Comparison of ENCODE assay signal across 23 cellular contexts in genomic region chr2:200172521-200172920, GRCh38.
"Had no signal": no experiment of that assay in that cellular context is flagged by ENCODE, and none has a peak within 500 bp of the region (broad histone marks: within the 10 kb centered on the region; RNA-seq: fewer than 3 reads in every experiment).

No MANE protein-coding gene starts in this region.

- H3K36me3 Mint-ChIP-seq: immature natural killer cell; natural killer cell; stimulated activated effector memory CD8-positive, alpha-beta T cell treated with anti-CD3 and anti-CD28 coated beads, Interleukin-12 subunit alpha, Interleukin-12 subunit beta, amount 100 ng/mL, for 72 hours; type B pancreatic cell had no signal

- DNase-seq: effector CD8-positive, alpha-beta T cell; endodermal cell; gastrocnemius medialis; head of caudate nucleus; hippocampal formation; immature natural killer cell; left ventricle myocardium superior; lower lobe of right lung; natural killer cell; occipital lobe; stimulated activated CD4-positive, alpha-beta T cell treated with anti-CD3 and anti-CD28 coated beads, Interleukin-2, amount 100 ng/mL, for 24 hours; stimulated activated CD4-positive, alpha-beta T cell treated with anti-CD3 and anti-CD28 coated beads, Interleukin-4, amount 100 ng/mL, for 24 hours; stimulated activated naive CD4-positive, alpha-beta T cell treated with Interleukin-2 at 50 U/mL for 16 hours; stomach; tibial artery had no signal

- H3K4me3 Mint-ChIP-seq: dendritic cell treated with granulocyte-macrophage colony-stimulating factor and Interleukin-4, amounts not matched to agents 40 ng/mL and 50 ng/mL, for 4 days; endodermal cell; immature natural killer cell; natural killer cell; stimulated activated effector memory CD8-positive, alpha-beta T cell treated with anti-CD3 and anti-CD28 coated beads, Interleukin-12 subunit alpha, Interleukin-12 subunit beta, amount 100 ng/mL, for 72 hours; type B pancreatic cell had no signal

- H3K27ac ChIP-seq: epithelial cell of prostate, gastrocnemius medialis, lower lobe of right lung, parathyroid adenoma, right atrium auricular region, stomach, tibial artery had no signal

- H3K9me3 ChIP-seq: gastrocnemius medialis, lower lobe of right lung, right atrium auricular region, stomach, tibial artery had no signal

- ATAC-seq: esophagus mucosa, left ventricle myocardium superior, lower lobe of right lung had no signal

- H3K27ac Mint-ChIP-seq: dendritic cell treated with granulocyte-macrophage colony-stimulating factor and Interleukin-4, amounts not matched to agents 40 ng/mL and 50 ng/mL, for 4 days; endodermal cell; immature natural killer cell; natural killer cell; progenitor cell of endocrine pancreas; stimulated activated effector memory CD8-positive, alpha-beta T cell treated with anti-CD3 and anti-CD28 coated beads, Interleukin-12 subunit alpha, Interleukin-12 subunit beta, amount 100 ng/mL, for 72 hours; type B pancreatic cell had no signal

- H3K9ac ChIP-seq: parathyroid adenoma had no signal

- H3K27me3 Mint-ChIP-seq: progenitor cell of endocrine pancreas had no signal

- H3K27me3 ChIP-seq: gastrocnemius medialis, right atrium auricular region, stomach, tibial artery had no signal

- H3K36me3 ChIP-seq: gastrocnemius medialis, lower lobe of right lung, right atrium auricular region, stomach, tibial artery had no signal

- H3K4me1 ChIP-seq: gastrocnemius medialis, lower lobe of right lung, parathyroid adenoma, stomach had no signal

- H3K4me1 Mint-ChIP-seq: endodermal cell; immature natural killer cell; natural killer cell; stimulated activated effector memory CD8-positive, alpha-beta T cell treated with anti-CD3 and anti-CD28 coated beads, Interleukin-12 subunit alpha, Interleukin-12 subunit beta, amount 100 ng/mL, for 72 hours had no signal

- H3K9me3 Mint-ChIP-seq: natural killer cell; stimulated activated effector memory CD8-positive, alpha-beta T cell treated with anti-CD3 and anti-CD28 coated beads, Interleukin-12 subunit alpha, Interleukin-12 subunit beta, amount 100 ng/mL, for 72 hours had no signal

- H3K4me3 ChIP-seq: gastrocnemius medialis, lower lobe of right lung, right atrium auricular region, stomach, tibial artery had no signal

- H3K79me2 ChIP-seq: parathyroid adenoma had no signal

- H2AFZ ChIP-seq: parathyroid adenoma had no signal
